In the genomic region with DNA sequence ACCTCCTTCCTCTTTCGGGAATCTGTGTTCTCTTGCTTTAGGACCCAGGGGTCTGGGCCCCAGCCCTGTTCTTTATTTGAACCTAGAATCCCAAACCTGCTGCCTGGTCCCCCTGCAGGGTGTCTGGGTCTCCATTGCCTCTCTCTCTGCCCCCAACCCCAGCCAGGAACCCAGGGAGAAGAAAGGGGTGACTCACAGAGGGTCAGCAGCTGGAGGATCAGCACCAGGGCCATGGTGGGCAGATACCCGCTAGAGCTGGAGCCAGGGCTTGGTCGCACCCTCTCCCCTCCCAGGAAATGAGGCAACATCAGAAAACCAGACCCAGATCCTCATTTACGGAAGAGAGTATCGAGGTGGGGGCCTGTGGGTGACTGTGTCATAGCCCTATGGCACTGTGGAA, we compare ENCODE assay signal across 1 cellular context.
TF ChIP-seq lines count a peak whose summit lies in the region.

TSS of gene OSCAR (minus strand) at position 244 of the 400 bp plus-strand sequence. CDS start at position 233, 11 bp downstream.

TF ChIP-seq in WTC11, 78 proteins besides CTCF, POLR2A, EP300 and RAD21:
- TF ChIP-seq ZNF416 (CRISPR knock-in tag; IDR thresholded peaks at IDR 0.05) = no peak
